ENCODE assay signal across 8 cellular contexts in genomic region chr3:58305882-58306661, GRCh38. TPM values are rescaled to one million over a fixed set of nuclear protein-coding genes. Genes with fewer than 3 reads are reported as not detected.
DNase-seq lines count a peak whose midpoint lies in the region; TF ChIP-seq lines count a peak whose summit lies in the region.

HTD2 (plus strand) TSS chr3:58306520; CDS start chr3:58317614, 11,094 bp downstream.
RPP14 (plus strand) TSS chr3:58306245; CDS start chr3:58310330, 4,085 bp downstream.

- intact Hi-C loops in stomach (cut with DNase I; ENCODE audit: low total_unique reads) = no loop called here

- H3K4me2 ChIP-seq in MM.1S (ENCODE audit: low read depth, low read length) = peak within 1 kb of the TSS; percentile 67
- peak within 1 kb of the TSS; percentile 27 for H3K4me2 ChIP-seq in neural cell (ENCODE audit: low read length)

- H3K9me2 ChIP-seq in MM.1S (replicated peaks; ENCODE audit: insufficient read depth, low read length) (no peaks in the 10 kb centered on the region), neural cell (ENCODE audit: insufficient read depth, low read length) (no peaks in the 10 kb centered on the region)

- peaks cover 14% of the 10 kb centered on the region; the same call in 1 of the 2 replicates for H4K20me1 ChIP-seq in MM.1S (ENCODE audit: insufficient read depth, low read length)
- H4K20me1 ChIP-seq in neural cell (ENCODE audit: insufficient read depth) = no peaks in the 10 kb centered on the region

- peak; percentile 69 for TF ChIP-seq RAD21 in neural cell (conservative IDR thresholded peaks at IDR 0.05)

- peak; percentile 98 for DNase-seq in GM03348 (ENCODE audit: low spot score)
- DNase-seq in HCEC 1CT = peak; percentile 95
- peak; percentile 98 for DNase-seq in MM.1S
- DNase-seq in SIG-M5 (lab: John Stamatoyannopoulos, UW) = peak; percentile 61
- peak; percentile 98 for DNase-seq in activated gamma-delta T cell treated with Interleukin-2 at 50 U/mL for 16 hours
- DNase-seq in fibroblast of the conjunctiva (ENCODE audit: low read depth) = peak; percentile 95
- peak; percentile 99 for DNase-seq in stomach

- TF ChIP-seq EP300 in neural cell (conservative IDR thresholded peaks at IDR 0.05; ENCODE audit: poor library complexity, severe bottlenecking) (peak; percentile 77), stomach (IDR thresholded peaks at IDR 0.05) (no peak)

- H3K9me3 ChIP-seq in MM.1S (replicated peaks; ENCODE audit: insufficient read depth, low read length) = no peaks in the 10 kb centered on the region
- no peaks in the 10 kb centered on the region for H3K9me3 ChIP-seq in neural cell (ENCODE audit: low read length)
- no peaks in the 10 kb centered on the region for H3K9me3 ChIP-seq in stomach

- H3K27me3 ChIP-seq in MM.1S (replicated peaks; ENCODE audit: insufficient read depth, low read length) (no peaks in the 10 kb centered on the region; the same call in 1 of the 2 replicates), neural cell (ENCODE audit: insufficient read depth, low read depth, low read length) (no peaks in the 10 kb centered on the region), stomach (peaks cover 0 to 7% (median 0%) of the 10 kb centered on the region in 3 donors)

- peak in 1 of 4 donors; percentile 32 for TF ChIP-seq POLR2A in stomach (IDR thresholded peaks at IDR 0.05)

- 4 to 6% (median 5%) methylated on average over 48 to 71 of the region's 71 CpGs for WGBS in stomach, 5 donors

- H3F3A ChIP-seq in MM.1S (ENCODE audit: insufficient read depth, low read length) (peaks cover 2% of the 10 kb centered on the region), neural cell (ENCODE audit: insufficient read depth, low read length, poor library complexity, severe bottlenecking) (no peaks in the 10 kb centered on the region)

- H3K4me1 ChIP-seq in MM.1S (ENCODE audit: low read length) = peaks cover 4% of the 10 kb centered on the region
- H3K4me1 ChIP-seq in stomach = peaks cover 19 to 44% (median 31%) of the 10 kb centered on the region in 4 donors

- H3K36me3 ChIP-seq in MM.1S (replicated peaks; ENCODE audit: insufficient read depth, low read length) = no peaks in the 10 kb centered on the region; the same call in 1 of the 2 replicates
- peaks cover 2% of the 10 kb centered on the region for H3K36me3 ChIP-seq in neural cell (ENCODE audit: insufficient read depth, low read length)
- H3K36me3 ChIP-seq in stomach = peaks cover 9 to 17% (median 15%) of the 10 kb centered on the region in 4 donors

- peak within 1 kb of the TSS; percentile 91 for H3K27ac ChIP-seq in MM.1S (ENCODE audit: low read length)
- H3K27ac ChIP-seq in neural cell (ENCODE audit: low read length) = peak within 1 kb of the TSS; percentile 99
- peak within 1 kb of the TSS; percentile 95 to 97 (median 96) for H3K27ac ChIP-seq in stomach

- H3K79me2 ChIP-seq in MM.1S (ENCODE audit: low read length) = peaks cover 44% of the 10 kb centered on the region
- peaks cover 30% of the 10 kb centered on the region for H3K79me2 ChIP-seq in neural cell (replicated peaks; ENCODE audit: insufficient read depth, low read length)

- H3K4me3 ChIP-seq in MM.1S (ENCODE audit: low read length) = peak within 1 kb of the TSS; percentile 99
- peak within 1 kb of the TSS; percentile 86 for H3K4me3 ChIP-seq in neural cell (ENCODE audit: low read length)
- H3K4me3 ChIP-seq in stomach = peak within 1 kb of the TSS; percentile 60 to 89 (median 82)

- peak within 1 kb of the TSS; percentile 72 for H2AFZ ChIP-seq in MM.1S (ENCODE audit: low read length)
- H2AFZ ChIP-seq in neural cell (ENCODE audit: low read depth, low read length) = peak within 1 kb of the TSS; percentile 92

- peak within 1 kb of the TSS; percentile 93 for H3K9ac ChIP-seq in MM.1S (ENCODE audit: low read length)
- H3K9ac ChIP-seq in neural cell (ENCODE audit: low read length) = peak within 1 kb of the TSS; percentile 94

- peak; percentile 92 for TF ChIP-seq CTCF in MM.1S (IDR thresholded peaks at IDR 0.05; ENCODE audit: low read length)
- peak; percentile 99 for TF ChIP-seq CTCF in neural cell (IDR thresholded peaks at IDR 0.05; ENCODE audit: poor library complexity, severe bottlenecking)
- TF ChIP-seq CTCF in stomach (IDR thresholded peaks at IDR 0.05) = peak in 5 of 7 experiments; percentile 92 to 98 (median 97)

TF ChIP-seq in neural cell, 6 proteins besides CTCF, POLR2A, EP300 and RAD21:
- TF ChIP-seq SMC3 (conservative IDR thresholded peaks at IDR 0.05; ENCODE audit: poor library complexity) (peak; percentile 81), TAF1 (IDR thresholded peaks at IDR 0.05; ENCODE audit: low read depth) (peak; percentile 58), POLR2AphosphoS5 (IDR thresholded peaks at IDR 0.05) (peak; percentile 94), MXI1 (conservative IDR thresholded peaks at IDR 0.05; ENCODE audit: poor library complexity, severe bottlenecking) (no peak), EZH2 (IDR thresholded peaks at IDR 0.05; ENCODE audit: borderline replicate concordance, insufficient read depth, low read length, poor library complexity, severe bottlenecking) (no peak)
- TF ChIP-seq, protein P1, sequence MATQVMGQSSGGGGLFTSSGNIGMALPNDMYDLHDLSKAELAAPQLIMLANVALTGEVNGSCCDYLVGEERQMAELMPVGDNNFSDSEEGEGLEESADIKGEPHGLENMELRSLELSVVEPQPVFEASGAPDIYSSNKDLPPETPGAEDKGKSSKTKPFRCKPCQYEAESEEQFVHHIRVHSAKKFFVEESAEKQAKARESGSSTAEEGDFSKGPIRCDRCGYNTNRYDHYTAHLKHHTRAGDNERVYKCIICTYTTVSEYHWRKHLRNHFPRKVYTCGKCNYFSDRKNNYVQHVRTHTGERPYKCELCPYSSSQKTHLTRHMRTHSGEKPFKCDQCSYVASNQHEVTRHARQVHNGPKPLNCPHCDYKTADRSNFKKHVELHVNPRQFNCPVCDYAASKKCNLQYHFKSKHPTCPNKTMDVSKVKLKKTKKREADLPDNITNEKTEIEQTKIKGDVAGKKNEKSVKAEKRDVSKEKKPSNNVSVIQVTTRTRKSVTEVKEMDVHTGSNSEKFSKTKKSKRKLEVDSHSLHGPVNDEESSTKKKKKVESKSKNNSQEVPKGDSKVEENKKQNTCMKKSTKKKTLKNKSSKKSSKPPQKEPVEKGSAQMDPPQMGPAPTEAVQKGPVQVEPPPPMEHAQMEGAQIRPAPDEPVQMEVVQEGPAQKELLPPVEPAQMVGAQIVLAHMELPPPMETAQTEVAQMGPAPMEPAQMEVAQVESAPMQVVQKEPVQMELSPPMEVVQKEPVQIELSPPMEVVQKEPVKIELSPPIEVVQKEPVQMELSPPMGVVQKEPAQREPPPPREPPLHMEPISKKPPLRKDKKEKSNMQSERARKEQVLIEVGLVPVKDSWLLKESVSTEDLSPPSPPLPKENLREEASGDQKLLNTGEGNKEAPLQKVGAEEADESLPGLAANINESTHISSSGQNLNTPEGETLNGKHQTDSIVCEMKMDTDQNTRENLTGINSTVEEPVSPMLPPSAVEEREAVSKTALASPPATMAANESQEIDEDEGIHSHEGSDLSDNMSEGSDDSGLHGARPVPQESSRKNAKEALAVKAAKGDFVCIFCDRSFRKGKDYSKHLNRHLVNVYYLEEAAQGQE (IDR thresholded peaks at IDR 0.05; ENCODE audit: borderline replicate concordance) = peak; percentile 85

RNA-seq across cellular contexts. Expression of gene HTD2, which starts in this region (rescaled TPM):
- 19.0 and 23.2 TPM in 2 replicates for polyA plus RNA-seq in neural cell
- polyA minus RNA-seq in neural cell = 17.0 and 20.5 TPM in 2 replicates
- total RNA-seq in stomach = 10 to 100 TPM in 2 of 5 donors, 1 to 10 TPM in 1, not detected in 2; 7.0 to 57.6 (median 28.1) TPM
- polyA plus RNA-seq in stomach = 1 to 10 TPM; 3.1 to 7.0 (median 6.0) TPM

RNA-seq across cellular contexts. Expression of gene RPP14, which starts in this region (rescaled TPM):
- polyA plus RNA-seq in neural cell (12.8 and 13.0 TPM in 2 replicates), stomach (10 to 100 TPM in 1 of 3 donors, 1 to 10 TPM in 2; 7.4 to 10.1 (median 9.7) TPM)
- 19.0 and 20.9 TPM in 2 replicates for polyA minus RNA-seq in neural cell
- 10 to 100 TPM in 3 of 5 donors, 1 to 10 TPM in 2; 4.1 to 23.5 (median 11.6) TPM for total RNA-seq in stomach

Comparison
In these comparisons a context has a peak if more than half of its experiments do, and no peak if none do; other contexts are left out.
1. Peak in every context shown above with its lines: DNase-seq, H3K4me3 ChIP-seq and H3K27ac ChIP-seq.